ENCODE assay signal across 28 cellular contexts in the genomic region with DNA sequence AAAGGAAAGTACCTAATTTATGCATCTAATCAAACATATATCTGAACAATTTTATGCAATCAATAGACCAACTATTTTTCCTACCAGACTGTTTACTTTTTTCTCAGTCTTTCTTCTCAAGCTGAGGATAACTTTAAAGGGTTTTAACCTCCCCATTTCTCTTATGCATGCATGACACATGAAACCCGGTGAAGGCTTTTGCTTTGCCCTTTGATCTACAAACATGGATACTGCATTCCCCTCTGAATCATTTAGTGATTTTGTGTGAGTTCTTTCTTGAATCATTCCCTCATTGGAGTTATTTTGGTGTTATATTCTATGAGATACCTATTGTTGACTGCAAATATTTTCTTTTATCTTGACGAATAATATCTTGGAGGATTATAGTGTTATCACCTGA.
"Had no signal": no experiment of that assay in that cellular context is flagged by ENCODE, and none has a peak within 500 bp of the region (broad histone marks: within the 10 kb centered on the region; RNA-seq: fewer than 3 reads in every experiment).

No MANE protein-coding gene starts in this region.

- H3K9me3 ChIP-seq: ovary, psoas muscle, right lobe of liver, sigmoid colon, stomach, thoracic aorta, thyroid gland, tibial nerve, upper lobe of left lung, vagina had no signal

- H3K27ac Mint-ChIP-seq: natural killer cell treated with Interleukin-12 subunit alpha and Interleukin-12 subunit beta and Interleukin-15 and Interleukin-18, amount 100 ng/mL, for 72 hours; nephron progenitor cell; progenitor cell of endocrine pancreas; stimulated activated effector memory CD8-positive, alpha-beta T cell treated with anti-CD3 and anti-CD28 coated beads, Interleukin-12 subunit alpha, Interleukin-12 subunit beta, amount 100 ng/mL, for 72 hours; stimulated activated naive B cell treated with anti-CD40 and anti-IgM and Interleukin-4, amounts not matched to agents 10 μg/mL and 1 μg/mL and 100 μg/mL, for 72 hours; stimulated activated naive CD8-positive, alpha-beta T cell treated with anti-CD3 and anti-CD28 coated beads, Interleukin-15, Interleukin-2, amounts not matched to agents 100 ng/mL and 50 ng/mL, for 24 hours had no signal

- H3K27me3 ChIP-seq: ovary, right lobe of liver, sigmoid colon, stomach, thyroid gland, tibial nerve, upper lobe of left lung, vagina had no signal

- H3K9ac ChIP-seq: parathyroid adenoma had no signal

- H3K79me2 ChIP-seq: parathyroid adenoma had no signal

- H3K36me3 Mint-ChIP-seq: stimulated activated effector memory CD8-positive, alpha-beta T cell treated with anti-CD3 and anti-CD28 coated beads, Interleukin-12 subunit alpha, Interleukin-12 subunit beta, amount 100 ng/mL, for 72 hours; stimulated activated naive B cell treated with anti-CD40 and anti-IgM and Interleukin-4, amounts not matched to agents 10 μg/mL and 1 μg/mL and 100 μg/mL, for 72 hours had no signal

- ATAC-seq: natural killer cell treated with Interleukin-12 subunit alpha and Interleukin-12 subunit beta and Interleukin-15 and Interleukin-18, amount 100 ng/mL, for 72 hours; psoas muscle; right cardiac atrium; right lobe of liver; stimulated activated effector memory CD8-positive, alpha-beta T cell treated with anti-CD3 and anti-CD28 coated beads, Interleukin-12 subunit alpha, Interleukin-12 subunit beta, amount 100 ng/mL, for 72 hours; stimulated activated naive B cell treated with anti-CD40 and anti-IgM and Interleukin-4, amounts not matched to agents 10 μg/mL and 1 μg/mL and 100 μg/mL, for 72 hours had no signal

- H3K9me3 Mint-ChIP-seq: nephron progenitor cell had no signal

- H3K4me1 ChIP-seq: parathyroid adenoma, psoas muscle, right lobe of liver, sigmoid colon, stomach, thyroid gland, tibial nerve, upper lobe of left lung, vagina had no signal

- H3K4me1 Mint-ChIP-seq: nephron progenitor cell; neural crest cell; stimulated activated effector memory CD8-positive, alpha-beta T cell treated with anti-CD3 and anti-CD28 coated beads, Interleukin-12 subunit alpha, Interleukin-12 subunit beta, amount 100 ng/mL, for 72 hours; stimulated activated naive B cell treated with anti-CD40 and anti-IgM and Interleukin-4, amounts not matched to agents 10 μg/mL and 1 μg/mL and 100 μg/mL, for 72 hours had no signal

- H3K27ac ChIP-seq: ovary, parathyroid adenoma, psoas muscle, right lobe of liver, sigmoid colon, stomach, thoracic aorta, thyroid gland, tibial nerve, upper lobe of left lung, vagina had no signal

- H3K36me3 ChIP-seq: ovary, right lobe of liver, sigmoid colon, stomach, thoracic aorta, thyroid gland, tibial nerve, upper lobe of left lung, vagina had no signal

- DNase-seq: nephron progenitor cell; occipital lobe; ovary; posterior cingulate gyrus; psoas muscle; right cardiac atrium; right lobe of liver; sigmoid colon; small intestine; stimulated activated CD4-positive, alpha-beta T cell treated with anti-CD3 and anti-CD28 coated beads, Interleukin-15, amount 100 ng/mL, for 24 hours; stimulated activated CD4-positive, alpha-beta T cell treated with anti-CD3 and anti-CD28 coated beads, Interleukin-2, amount 100 ng/mL, for 24 hours; stimulated activated CD4-positive, alpha-beta T cell treated with anti-CD3 and anti-CD28 coated beads, Interleukin-2, amount 100 ng/mL, for 48 hours; stimulated activated CD4-positive, alpha-beta T cell treated with anti-CD3 and anti-CD28 coated beads, Interleukin-4, amount 100 ng/mL, for 24 hours; stimulated activated naive B cell treated with anti-CD40 and anti-IgM and Interleukin-4, amounts not matched to agents 10 μg/mL and 1 μg/mL and 100 μg/mL, for 72 hours; stimulated activated naive CD4-positive, alpha-beta T cell treated with Interleukin-2 at 50 U/mL for 16 hours; stomach; thyroid gland; trophoblast cell; upper lobe of left lung had no signal

- H3K4me3 ChIP-seq: ovary, psoas muscle, right lobe of liver, sigmoid colon, stomach, thoracic aorta, thyroid gland, tibial nerve, upper lobe of left lung, vagina had no signal

- H2AFZ ChIP-seq: parathyroid adenoma had no signal

- H3K4me3 Mint-ChIP-seq: natural killer cell treated with Interleukin-12 subunit alpha and Interleukin-12 subunit beta and Interleukin-15 and Interleukin-18, amount 100 ng/mL, for 72 hours; nephron progenitor cell; neural crest cell; stimulated activated effector memory CD8-positive, alpha-beta T cell treated with anti-CD3 and anti-CD28 coated beads, Interleukin-12 subunit alpha, Interleukin-12 subunit beta, amount 100 ng/mL, for 72 hours; stimulated activated naive B cell treated with anti-CD40 and anti-IgM and Interleukin-4, amounts not matched to agents 10 μg/mL and 1 μg/mL and 100 μg/mL, for 72 hours; stimulated activated naive CD8-positive, alpha-beta T cell treated with anti-CD3 and anti-CD28 coated beads, Interleukin-15, Interleukin-2, amounts not matched to agents 100 ng/mL and 50 ng/mL, for 24 hours had no signal

- H3K27me3 Mint-ChIP-seq: natural killer cell treated with Interleukin-12 subunit alpha and Interleukin-12 subunit beta and Interleukin-15 and Interleukin-18, amount 100 ng/mL, for 72 hours; progenitor cell of endocrine pancreas; stimulated activated naive B cell treated with anti-CD40 and anti-IgM and Interleukin-4, amounts not matched to agents 10 μg/mL and 1 μg/mL and 100 μg/mL, for 72 hours; stimulated activated naive CD8-positive, alpha-beta T cell treated with anti-CD3 and anti-CD28 coated beads, Interleukin-15, Interleukin-2, amounts not matched to agents 100 ng/mL and 50 ng/mL, for 24 hours had no signal
